Comparison of ENCODE assay signal across 8 cellular contexts in the genomic region with DNA sequence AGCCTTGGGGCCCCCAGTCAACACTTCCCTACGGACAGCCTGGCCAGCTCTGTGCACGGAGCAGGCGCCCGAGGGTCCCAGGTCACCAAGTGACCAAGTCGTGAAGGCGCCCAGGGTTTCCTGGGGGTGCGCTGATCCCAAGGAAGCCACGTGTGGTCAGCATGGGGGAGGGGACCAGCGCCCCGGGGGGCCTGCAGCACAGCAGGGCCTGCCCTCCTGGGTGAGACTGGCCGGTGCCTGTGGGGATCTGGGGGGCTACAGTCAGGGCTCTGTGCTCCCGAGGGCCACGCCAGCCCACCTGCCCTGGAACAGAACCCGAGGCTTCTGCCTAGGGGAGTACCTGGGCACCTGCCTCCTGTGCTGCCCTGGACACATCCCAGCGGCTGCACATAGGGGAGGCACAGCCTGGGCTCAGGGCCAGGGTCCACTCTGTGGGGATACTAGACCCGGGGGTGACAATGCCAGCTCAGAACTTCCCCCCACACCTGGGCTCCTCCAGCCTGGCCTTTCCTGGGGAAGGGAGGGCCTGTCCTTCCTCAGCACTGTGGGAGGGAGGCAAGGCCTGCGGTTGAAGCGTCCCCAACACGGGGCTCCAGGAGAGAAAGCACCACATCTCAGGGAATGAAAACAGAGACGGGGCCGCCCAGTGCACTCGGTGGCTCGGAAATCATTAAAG. TPM values are rescaled to one million over a fixed set of nuclear protein-coding genes. Genes with fewer than 3 reads are reported as not detected.
A peak's percentile ranks its signal among the peaks of the same experiment; 100 is the strongest.
DNase-seq lines count a peak whose midpoint lies in the region; ATAC-seq, FAIRE-seq and TF ChIP-seq lines count a peak whose summit lies in the region.
"Had no signal": no experiment of that assay in that cellular context is flagged by ENCODE, and none has a peak within 500 bp of the region (broad histone marks: within the 10 kb centered on the region; RNA-seq: fewer than 3 reads in every experiment).

No MANE protein-coding gene starts in this region.

- no peaks in the 10 kb centered on the region for H3F3A ChIP-seq in MM.1S (ENCODE audit: insufficient read depth, low read length)

- TF ChIP-seq CTCF in endothelial cell of umbilical vein (IDR thresholded peaks at IDR 0.05; ENCODE audit: extremely low read depth in 1 of 2, insufficient read depth in 1 of 2, low read depth in 1 of 2, low read length in 2 of 2), result no peak
- TF ChIP-seq CTCF in mucosa of descending colon (IDR thresholded peaks at IDR 0.05), result no peak
- no peak for TF ChIP-seq CTCF in thyroid gland (IDR thresholded peaks at IDR 0.05)
- no peak for TF ChIP-seq CTCF in MM.1S (IDR thresholded peaks at IDR 0.05; ENCODE audit: low read length)

- H3K36me3 ChIP-seq in SJSA1, result peaks cover 6% of the 10 kb centered on the region
- no peaks in the 10 kb centered on the region for H3K36me3 ChIP-seq in endothelial cell of umbilical vein (ENCODE audit: control insufficient read depth in 2 of 2, extremely low read depth in 1 of 2, insufficient read depth in 2 of 2, low read length in 2 of 2)
- H3K36me3 ChIP-seq in mucosa of descending colon (ENCODE audit: low read depth), result no peaks in the 10 kb centered on the region
- no peaks in the 10 kb centered on the region for H3K36me3 ChIP-seq in thyroid gland
- H3K36me3 ChIP-seq in MM.1S (replicated peaks; ENCODE audit: insufficient read depth, low read length), result no peaks in the 10 kb centered on the region

- no peaks in the 10 kb centered on the region for H3K9me2 ChIP-seq in MM.1S (replicated peaks; ENCODE audit: insufficient read depth, low read length)

- no TSS peak for BruUV-seq in endothelial cell of umbilical vein (replicated peaks; lab: Mats Ljungman, UMichigan)

- H3K27ac ChIP-seq in SJSA1, result peak overlapping the region; percentile 92
- peak overlapping the region; percentile 100 for H3K27ac ChIP-seq in endothelial cell of umbilical vein (ENCODE audit: insufficient read depth, low read depth, low read length)
- H3K27ac ChIP-seq in thyroid gland, result peak overlapping the region; percentile 92 to 98 (median 95)
- no peak overlapping the region for H3K27ac ChIP-seq in MM.1S (ENCODE audit: low read length)

- H3K9me3 ChIP-seq in SJSA1 (replicated peaks) (no peaks in the 10 kb centered on the region), endothelial cell of umbilical vein (replicated peaks; ENCODE audit: control insufficient read depth, insufficient read depth, low read length) (no peaks in the 10 kb centered on the region), mucosa of descending colon (no peaks in the 10 kb centered on the region), thyroid gland (no peaks in the 10 kb centered on the region), MM.1S (replicated peaks; ENCODE audit: insufficient read depth, low read length) (no peaks in the 10 kb centered on the region)

- dilution Hi-C loops in endothelial cell of umbilical vein (cut with MboI; ENCODE audit: extremely low pct_ligation_motif_present, low sequenced_read_pairs), result no loop called here

- POLR2A ChIA-PET in endothelial cell of umbilical vein (lab: Charles Lee), result interaction anchor here (0.9 kb wide), 1 partner anchor 15 kb away, joined by 3 read pairs; no protein-coding TSS in a partner anchor

- 0 out of 2 replicates have a peak overlapping the region, but pooled peaks have one; percentile 1 for H3K4me3 ChIP-seq in SJSA1
- no peak overlapping the region for H3K4me3 ChIP-seq in endothelial cell of umbilical vein (replicated peaks in 1 of 3; ENCODE audit: insufficient read depth in 1 of 3, low read depth in 1 of 3, low read length in 3 of 3)
- H3K4me3 ChIP-seq in mucosa of descending colon, result no peak overlapping the region
- no peak overlapping the region for H3K4me3 ChIP-seq in thyroid gland (replicated peaks in 1 of 3)
- H3K4me3 ChIP-seq in MM.1S (ENCODE audit: low read length), result no peak overlapping the region

- no peak overlapping the region for H2AFZ ChIP-seq in endothelial cell of umbilical vein (ENCODE audit: low read depth, low read length)
- H2AFZ ChIP-seq in MM.1S (ENCODE audit: low read length), result no peak overlapping the region

- H3K79me2 ChIP-seq in endothelial cell of umbilical vein (ENCODE audit: control insufficient read depth, insufficient read depth, low read length) (peaks cover 14% of the 10 kb centered on the region), MM.1S (ENCODE audit: low read length) (no peaks in the 10 kb centered on the region)

- H3K4me1 ChIP-seq in SJSA1 (replicated peaks) (peaks cover 52% of the 10 kb centered on the region), endothelial cell of umbilical vein (ENCODE audit: control insufficient read depth, extremely low read depth, insufficient read depth, low read length) (peaks cover 38% of the 10 kb centered on the region), mucosa of descending colon (ENCODE audit: low read depth) (peaks cover 24% of the 10 kb centered on the region), thyroid gland (peaks cover 32 to 42% of the 10 kb centered on the region in 2 donors), MM.1S (ENCODE audit: low read length) (no peaks in the 10 kb centered on the region)

- FAIRE-seq in endothelial cell of umbilical vein (lab: Jason Lieb, UNC), result no peak

- no peaks in the 10 kb centered on the region for H3K27me3 ChIP-seq in SJSA1 (replicated peaks)
- H3K27me3 ChIP-seq in endothelial cell of umbilical vein (ENCODE audit: control insufficient read depth in 2 of 2, insufficient read depth in 2 of 2, low read length in 2 of 2), result no peaks in the 10 kb centered on the region
- no peaks in the 10 kb centered on the region for H3K27me3 ChIP-seq in thyroid gland
- H3K27me3 ChIP-seq in MM.1S (replicated peaks; ENCODE audit: insufficient read depth, low read length), result peaks cover 100% of the 10 kb centered on the region

- H3K4me2 ChIP-seq in endothelial cell of umbilical vein (ENCODE audit: insufficient read depth, low read length), result peak overlapping the region; percentile 50
- no peak overlapping the region for H3K4me2 ChIP-seq in MM.1S (ENCODE audit: low read depth, low read length)

- CTCF ChIA-PET in endothelial cell of umbilical vein (lab: Charles Lee), result interaction anchor here (0.7 to 3.8 kb wide), 21 partner anchors 15 to 527 kb away, joined by 3 to 48 read pairs (median 5); no protein-coding TSS in a partner anchor

- ATAC-seq in mucosa of descending colon, result no peak

- H4K20me1 ChIP-seq in endothelial cell of umbilical vein (replicated peaks; ENCODE audit: control insufficient read depth, extremely low read depth, insufficient read depth, low read length), result no peaks in the 10 kb centered on the region
- no peaks in the 10 kb centered on the region for H4K20me1 ChIP-seq in MM.1S (ENCODE audit: insufficient read depth, low read length)

- H3K9ac ChIP-seq in endothelial cell of umbilical vein (replicated peaks; ENCODE audit: extremely low read depth, insufficient read depth, low read length), result peak overlapping the region; percentile 97
- no peak overlapping the region for H3K9ac ChIP-seq in MM.1S (ENCODE audit: low read length)

- no peaks in the 10 kb centered on the region for H3K9me1 ChIP-seq in endothelial cell of umbilical vein (replicated peaks; ENCODE audit: control insufficient read depth, extremely low read depth, insufficient read depth, low read length)

- DNase-seq in SJSA1 (ENCODE audit: low read depth in 1 of 2, low spot score in 2 of 2) (peak in 1 of 2 experiments; percentile 48), endothelial cell of umbilical vein (ENCODE audit: low read depth, low spot score) (no peak), mucosa of descending colon (peak in 2 of 3 donors; percentile 33 to 57), thyroid gland (peak; percentile 73 to 74), NCI-H1694 (lab: John Stamatoyannopoulos, UW) (no peak), SIG-M5 treated with dmso at 0.1 percent for 504 hours (lab: John Stamatoyannopoulos, UW; ENCODE audit: unreplicated experiment) (no peak), MM.1S (no peak)
- DNase-seq: NCI-H2029 treated with DMSO at 0.1 percent for 48 hours had no signal

- TF ChIP-seq POLR2A in endothelial cell of umbilical vein (IDR thresholded peaks at IDR 0.05; ENCODE audit: low read depth, low read length) (no peak), thyroid gland (IDR thresholded peaks at IDR 0.05) (no peak)

- intact Hi-C loops in endothelial cell of umbilical vein (cut with micrococcal nuclease) (loop anchor here (1.0 to 5.0 kb wide), 6 partner anchors 15 to 528 kb away; no protein-coding TSS in a partner anchor), mucosa of descending colon (cut with DNase I, micrococcal nuclease) (loop anchor here (5.0 kb wide), 1 partner anchor 143 kb away; no protein-coding TSS in a partner anchor), thyroid gland (cut with DNase I) (loop anchor here (2.0 to 5.0 kb wide), 2 partner anchors 113 to 147 kb away; a partner anchor contains a TSS)

- WGBS in thyroid gland, 2 donors, result 47 to 48% methylated on average over 7 to 11 of the region's 23 CpGs

TF ChIP-seq in endothelial cell of umbilical vein, 7 proteins besides CTCF, POLR2A, EP300 and RAD21:
- TF ChIP-seq MYC (IDR thresholded peaks at IDR 0.05; ENCODE audit: low read depth, low read length), result no peak
- no peak for TF ChIP-seq EZH2 (IDR thresholded peaks at IDR 0.05; ENCODE audit: borderline replicate concordance, low read depth, low read length, severe bottlenecking)
- no peak for TF ChIP-seq FOS (IDR thresholded peaks at IDR 0.05; ENCODE audit: borderline replicate concordance, insufficient read depth, low read length)
- no peak for TF ChIP-seq JUN (IDR thresholded peaks at IDR 0.05; ENCODE audit: borderline replicate concordance, insufficient read depth, insufficient read length, low read depth)
- no peak for TF ChIP-seq GATA2 (IDR thresholded peaks at IDR 0.05; ENCODE audit: insufficient read depth, insufficient read length, low read depth, low read length)
- TF ChIP-seq POLR2AphosphoS5 (IDR thresholded peaks at IDR 0.05; ENCODE audit: insufficient read depth, low read depth, low read length), result no peak
- TF ChIP-seq, protein P1, sequence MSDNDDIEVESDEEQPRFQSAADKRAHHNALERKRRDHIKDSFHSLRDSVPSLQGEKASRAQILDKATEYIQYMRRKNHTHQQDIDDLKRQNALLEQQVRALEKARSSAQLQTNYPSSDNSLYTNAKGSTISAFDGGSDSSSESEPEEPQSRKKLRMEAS (IDR thresholded peaks at IDR 0.05; ENCODE audit: insufficient read depth, insufficient read length), result no peak

RNA-seq across cellular contexts. Expression of a gene that starts 6.2 kb away (rescaled TPM):
- 32.6 and 42.0 TPM in 2 replicates for total RNA-seq in SJSA1 (2014; rRNA removed; shearing (Covaris generic))
- total RNA-seq in endothelial cell of umbilical vein (47.5 and 48.9 TPM in 2 replicates), mucosa of descending colon (10 to 100 TPM; 26.4 to 38.0 (median 29.8) TPM), thyroid gland (10 to 100 TPM; 20.2 to 52.2 (median 40.5) TPM)
- 29.6 and 30.7 TPM in 2 replicates for polyA plus RNA-seq in endothelial cell of umbilical vein
- 23.4 and 24.8 TPM in 2 replicates for polyA plus RNA-seq in endothelial cell of umbilical vein (2011; cell fraction: cytosol; rRNA removed)
- 111 and 122 TPM in 2 replicates for polyA plus RNA-seq in endothelial cell of umbilical vein (2011; cell fraction: nucleus; rRNA removed)
- polyA plus RNA-seq in endothelial cell of umbilical vein (2012), result 34.1 and 48.5 TPM in 2 replicates
- 22.6 and 24.2 TPM in 2 replicates for polyA minus RNA-seq in endothelial cell of umbilical vein
- 1.6 TPM for polyA minus RNA-seq in endothelial cell of umbilical vein (2011; cell fraction: cytosol; rRNA and poly(A)+ RNA removed)
- 33.7 and 49.5 TPM in 2 replicates for polyA minus RNA-seq in endothelial cell of umbilical vein (2011; cell fraction: nucleus; rRNA and poly(A)+ RNA removed)

Comparison
In these comparisons a context has a peak if more than half of its experiments do, and no peak if none do; other contexts are left out.
1. DNase-seq: peak in mucosa of descending colon (2 of 3) and thyroid gland (2 of 2); none in endothelial cell of umbilical vein (single experiment), NCI-H1694 (single experiment), SIG-M5 treated with dmso at 0.1 percent for 504 hours (single experiment) and MM.1S (single experiment).